ENCODE assay signal across 20 cellular contexts in the genomic region with DNA sequence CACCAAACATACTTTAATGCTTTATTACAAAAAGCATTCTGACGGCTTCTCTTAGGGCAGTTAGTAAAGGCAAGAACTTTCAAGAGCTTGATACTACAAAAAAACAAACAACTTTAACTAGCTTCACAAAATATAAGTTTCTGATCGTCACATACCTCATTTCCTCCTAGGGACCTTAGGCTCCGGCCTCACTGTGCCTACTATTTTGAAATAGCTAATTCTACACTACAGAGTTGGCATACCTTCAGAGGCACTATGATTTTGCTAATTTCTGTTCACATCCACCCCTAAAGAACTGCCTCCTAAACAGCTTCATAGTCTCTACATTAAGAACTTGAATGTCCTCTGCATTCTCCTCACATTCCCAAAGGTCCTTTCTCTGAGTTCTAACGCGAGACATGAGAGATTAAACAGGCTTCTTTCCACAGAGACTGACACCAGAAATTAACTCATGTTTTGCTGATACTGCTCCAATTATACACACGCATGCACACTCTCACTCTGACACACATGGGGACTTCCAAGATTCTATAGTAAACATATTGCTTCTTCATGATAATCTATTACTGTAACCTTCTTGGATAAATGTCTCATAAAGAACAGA.
DNase-seq lines count a peak whose midpoint lies in the region; ATAC-seq, FAIRE-seq and TF ChIP-seq lines count a peak whose summit lies in the region.
"Had no signal": no experiment of that assay in that cellular context is flagged by ENCODE, and none has a peak within 500 bp of the region (broad histone marks: within the 10 kb centered on the region; RNA-seq: fewer than 3 reads in every experiment).

No MANE protein-coding gene starts in this region.

- no peaks in the 10 kb centered on the region for H3K9me1 ChIP-seq in keratinocyte (ENCODE audit: control insufficient read depth, extremely low read depth, insufficient read depth, low read length)

- H3K9me3 ChIP-seq in right atrium auricular region, result no peaks in the 10 kb centered on the region
- H3K9me3 ChIP-seq in keratinocyte (ENCODE audit: control insufficient read depth, low read depth, low read length), result no peaks in the 10 kb centered on the region
- no peaks in the 10 kb centered on the region for H3K9me3 ChIP-seq in upper lobe of right lung
- H3K9me3 ChIP-seq: gastrocnemius medialis, prostate gland had no signal

- peak overlapping the region; percentile 2 for H3K9ac ChIP-seq in keratinocyte (ENCODE audit: control insufficient read depth, extremely low read depth, insufficient read depth, low read length)

- H3K36me3 ChIP-seq in right atrium auricular region, result no peaks in the 10 kb centered on the region
- no peaks in the 10 kb centered on the region for H3K36me3 ChIP-seq in bronchial epithelial cell (ENCODE audit: control insufficient read depth, insufficient read depth, low read length)
- H3K36me3 ChIP-seq in keratinocyte (ENCODE audit: control insufficient read depth in 2 of 2, extremely low read depth in 1 of 2, insufficient read depth in 2 of 2, low read length in 2 of 2), result peaks cover 0 to 15% of the 10 kb centered on the region in 2 experiments
- H3K36me3 ChIP-seq in upper lobe of right lung, result no peaks in the 10 kb centered on the region
- H3K36me3 ChIP-seq: gastrocnemius medialis, prostate gland had no signal

- no peak overlapping the region for H2AFZ ChIP-seq in keratinocyte (ENCODE audit: control insufficient read depth, low read length)

- H3K79me2 ChIP-seq in keratinocyte (ENCODE audit: control insufficient read depth, insufficient read depth, low read length), result peaks cover 99% of the 10 kb centered on the region

- H3K4me1 ChIP-seq in right atrium auricular region (peaks cover 0 to 40% of the 10 kb centered on the region in 2 donors), keratinocyte (ENCODE audit: control insufficient read depth, extremely low read depth, insufficient read depth, low read length) (peaks cover 3% of the 10 kb centered on the region), upper lobe of right lung (peaks cover 17% of the 10 kb centered on the region)
- H3K4me1 ChIP-seq: prostate gland had no signal

- TF ChIP-seq CTCF in right atrium auricular region (IDR thresholded peaks at IDR 0.05) (no peak), bronchial epithelial cell (IDR thresholded peaks at IDR 0.05; ENCODE audit: insufficient read depth, low read length, severe bottlenecking) (no peak), keratinocyte (optimal IDR thresholded peaks at IDR 0.05 in 1 of 3, IDR thresholded peaks at IDR 0.05 in 1 of 3, conservative IDR thresholded peaks at IDR 0.05 in 1 of 3; ENCODE audit: extremely low read depth in 1 of 3, insufficient read depth in 2 of 3, low read length in 3 of 3) (no peak), upper lobe of right lung (IDR thresholded peaks at IDR 0.05) (no peak)

- H4K20me1 ChIP-seq in keratinocyte (ENCODE audit: control insufficient read depth, extremely low read depth, insufficient read depth, low read length), result peaks cover 13% of the 10 kb centered on the region

- H3K4me2 ChIP-seq in keratinocyte (ENCODE audit: control insufficient read depth, extremely low read depth, insufficient read depth, low read depth, low read length), result no peak overlapping the region

- no peaks in the 10 kb centered on the region for H3K27me3 ChIP-seq in right atrium auricular region
- H3K27me3 ChIP-seq in bronchial epithelial cell (ENCODE audit: control insufficient read depth, insufficient read depth, low read length), result no peaks in the 10 kb centered on the region
- no peaks in the 10 kb centered on the region for H3K27me3 ChIP-seq in keratinocyte (ENCODE audit: control insufficient read depth, extremely low read depth, insufficient read depth, low read length)
- H3K27me3 ChIP-seq in upper lobe of right lung, result no peaks in the 10 kb centered on the region
- H3K27me3 ChIP-seq: gastrocnemius medialis had no signal

- H3K27ac ChIP-seq in right atrium auricular region (no peak overlapping the region), keratinocyte (ENCODE audit: control insufficient read depth, insufficient read depth, low read length) (peak overlapping the region; percentile 3), upper lobe of right lung (no peak overlapping the region)
- H3K27ac ChIP-seq: C4-2B, coronary artery, prostate gland had no signal

- no peak overlapping the region for H3K4me3 ChIP-seq in right atrium auricular region
- H3K4me3 ChIP-seq in bronchial epithelial cell (ENCODE audit: low read depth, low read length), result no peak overlapping the region
- no peak overlapping the region for H3K4me3 ChIP-seq in keratinocyte (ENCODE audit: control insufficient read depth in 2 of 3, extremely low read depth in 1 of 3, insufficient read depth in 2 of 3, low read depth in 1 of 3, low read length in 3 of 3)
- H3K4me3 ChIP-seq in upper lobe of right lung, result no peak overlapping the region
- H3K4me3 ChIP-seq: coronary artery, gastrocnemius medialis, prostate gland had no signal

- intact Hi-C loops in Right ventricle myocardium inferior (cut with DNase I), result loop anchor here (1.0 to 10.0 kb wide), 2 partner anchors 232 to 287 kb away; no protein-coding TSS in a partner anchor
- intact Hi-C loops in upper lobe of right lung (cut with DNase I), result no loop called here

- peak; percentile 39 for ATAC-seq in Right ventricle myocardium inferior
- ATAC-seq in upper lobe of right lung, result peak; percentile 87
- ATAC-seq in GM18907 (IDR thresholded peaks at IDR 0.05; ENCODE audit: unreplicated experiment), result no peak
- ATAC-seq: gastrocnemius medialis, Panc1, SK-N-SH treated with all-trans-retinoic acid at 6 μM for 48 hours had no signal

- DNase-seq in Right ventricle myocardium inferior (ENCODE audit: missing footprints), result no peak
- DNase-seq in right atrium auricular region (ENCODE audit: low spot score), result no peak
- DNase-seq in bronchial epithelial cell (ENCODE audit: low read depth), result peak; percentile 29
- no peak for DNase-seq in keratinocyte (ENCODE audit: low read depth, low spot score)
- DNase-seq in upper lobe of right lung, result no peak
- no peak for DNase-seq in activated gamma-delta T cell (lab: John Stamatoyannopoulos, UW)
- DNase-seq in NOMO-1 treated with DMSO at 0.1 percent for 48 hours (lab: John Stamatoyannopoulos, UW; ENCODE audit: unreplicated experiment), result no peak
- DNase-seq: activated CD4-positive, alpha-beta T cell treated with anti-CD3 and anti-CD28 coated beads for 4 hours; aorta; gastrocnemius medialis; naive B cell; NCI-H1436; NCI-H2171; NCI-H748 treated with DMSO at 0.1 percent for 48 hours had no signal

- dilution Hi-C loops in keratinocyte (cut with MboI; ENCODE audit: extremely low pct_ligation_motif_present, low sequenced_read_pairs), result no loop called here

- FAIRE-seq in bronchial epithelial cell (lab: Jason Lieb, UNC), result no peak
- FAIRE-seq in keratinocyte (lab: Jason Lieb, UNC), result no peak
